21 cellular contexts compared by ENCODE assay signal in the genomic region with DNA sequence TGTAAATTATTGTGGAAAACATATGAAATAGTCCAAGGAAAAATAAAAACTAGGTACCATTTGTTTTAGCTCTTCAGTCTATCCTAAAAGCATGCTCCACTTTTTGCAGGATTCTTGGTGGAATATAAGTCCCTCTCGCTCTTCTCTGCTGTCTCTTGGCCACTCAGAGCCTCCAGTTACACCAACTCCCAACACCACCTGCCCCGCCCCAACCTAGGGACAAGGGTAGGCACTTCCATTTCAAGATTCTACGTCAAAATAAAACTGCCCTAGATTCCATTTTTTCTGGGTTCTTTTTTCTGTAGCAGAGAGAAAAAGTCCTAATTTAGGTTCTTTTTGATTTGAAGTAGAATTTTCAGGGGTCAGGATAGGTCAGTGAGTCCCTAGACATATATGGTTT.
"Had no signal": no experiment of that assay in that cellular context is flagged by ENCODE, and none has a peak within 500 bp of the region (broad histone marks: within the 10 kb centered on the region; RNA-seq: fewer than 3 reads in every experiment).

No MANE protein-coding gene starts in this region.

- H3K36me3 ChIP-seq: SJSA1 had no signal

- H3K4me2 ChIP-seq: KMS-11 had no signal

- H3K27me3 Mint-ChIP-seq: T-cell had no signal

- H3K4me1 ChIP-seq: SJSA1 had no signal

- H3K36me3 Mint-ChIP-seq: IgD-negative memory B cell, T-cell had no signal

- H3K27me3 ChIP-seq: SJSA1 had no signal

- H3K4me3 ChIP-seq: K562, SJSA1, SK-N-MC had no signal

- ATAC-seq: K562, T-cell had no signal

- H3K4me1 Mint-ChIP-seq: T-cell had no signal

- H3K4me3 Mint-ChIP-seq: IgD-negative memory B cell, T-cell had no signal

- H3K9ac ChIP-seq: KMS-11 had no signal

- H3K27ac Mint-ChIP-seq: IgD-negative memory B cell, T-cell had no signal

- H3K27ac ChIP-seq: HL-60, KMS-11, SJSA1, SK-N-MC had no signal

- DNase-seq: Kasumi-1, MM.1S, NCI-H1092 treated with DMSO at 0.1 percent for 48 hours, NCI-H1436 treated with DMSO at 0.1 percent for 48 hours, NCI-H1694, NCI-H187 treated with DMSO at 0.1 percent for 48 hours, NCI-H2029 treated with DMSO at 0.1 percent for 48 hours, NCI-H2227 treated with DMSO at 0.1 percent for 48 hours, NCI-H524 treated with DMSO at 0.1 percent for 48 hours, NCI-H69, NCI-H774, Right ventricle myocardium superior, RPMI8226, SIG-M5, T-cell had no signal
